In the genomic region with DNA sequence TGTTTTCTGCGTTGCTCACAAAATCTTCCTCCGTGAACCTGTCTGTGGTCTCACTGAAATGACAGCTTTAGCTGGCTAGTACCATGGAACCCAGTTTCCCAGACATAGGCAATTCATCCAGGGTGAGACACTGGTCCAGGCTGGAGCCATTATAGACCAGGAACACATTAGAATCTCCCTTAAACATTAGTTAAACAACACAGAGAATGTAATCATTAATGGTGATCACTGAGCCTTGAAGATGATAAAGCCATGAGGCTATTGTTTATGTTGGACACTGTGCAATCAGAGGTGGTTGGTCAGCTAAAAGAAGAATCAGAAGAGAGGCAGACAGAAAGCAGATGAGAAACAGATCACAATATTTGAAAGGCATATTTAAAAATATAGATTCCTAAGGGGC, we compare ENCODE assay signal across 30 cellular contexts.
A peak's percentile ranks its signal among the peaks of the same experiment; 100 is the strongest.
DNase-seq lines count a peak whose midpoint lies in the region; ATAC-seq, FAIRE-seq and TF ChIP-seq lines count a peak whose summit lies in the region.
"Had no signal": no experiment of that assay in that cellular context is flagged by ENCODE, and none has a peak within 500 bp of the region (broad histone marks: within the 10 kb centered on the region; RNA-seq: fewer than 3 reads in every experiment).

No MANE protein-coding gene starts in this region.

- no peaks in the 10 kb centered on the region for H4K20me1 ChIP-seq in astrocyte (ENCODE audit: insufficient read depth, low read length)

- no peak overlapping the region for H2AFZ ChIP-seq in astrocyte (ENCODE audit: low read depth, low read length)

- TF ChIP-seq CTCF in astrocyte (IDR thresholded peaks at IDR 0.05; ENCODE audit: insufficient read depth, low read depth, low read length) = no peak
- no peak for TF ChIP-seq CTCF in gastrocnemius medialis (IDR thresholded peaks at IDR 0.05 in 4 of 5, conservative IDR thresholded peaks at IDR 0.05 in 1 of 5)
- TF ChIP-seq CTCF in heart right ventricle (IDR thresholded peaks at IDR 0.05) = no peak

- no peak for FAIRE-seq in astrocyte (lab: Jason Lieb, UNC)

- H3K4me2 ChIP-seq in astrocyte (ENCODE audit: low read length) = peak overlapping the region; percentile 37

- peaks cover 12% of the 10 kb centered on the region for H3K4me1 Mint-ChIP-seq in astrocyte (ENCODE audit: low read depth, unreplicated experiment)
- H3K4me1 Mint-ChIP-seq: activated naive CD4-positive, alpha-beta T cell treated with anti-CD3 and anti-CD28 coated beads, Interleukin-2, amount 50 U/mL, for 24 hours; IgD-negative memory B cell; immature natural killer cell; stimulated activated effector memory CD8-positive, alpha-beta T cell treated with anti-CD3 and anti-CD28 coated beads, Interleukin-12 subunit alpha, Interleukin-12 subunit beta, amount 100 ng/mL, for 72 hours had no signal

- WGBS in heart right ventricle, 2 donors = 92 to 96% methylated on average over 2 of the region's 2 CpGs

- intact Hi-C loops in gastrocnemius medialis (cut with DNase I; ENCODE audit: low total_unique reads) = loop anchor here (2.0 to 10.0 kb wide), 3 partner anchors 127 to 437 kb away; partner anchors contain the start of gene KCNJ2
- intact Hi-C loops in heart right ventricle (cut with DNase I) = no loop called here
- intact Hi-C loops in left colon (cut with DNase I, micrococcal nuclease) = no loop called here

- H3K9me3 ChIP-seq in astrocyte (ENCODE audit: insufficient read depth, low read depth, low read length) = no peaks in the 10 kb centered on the region
- H3K9me3 ChIP-seq in gastrocnemius medialis = no peaks in the 10 kb centered on the region
- H3K9me3 ChIP-seq in heart right ventricle = peaks cover 0 to 10% (median 0%) of the 10 kb centered on the region in 11 donors
- H3K9me3 ChIP-seq: gastroesophageal sphincter, sigmoid colon had no signal

- no peaks in the 10 kb centered on the region for H3K27me3 Mint-ChIP-seq in astrocyte (ENCODE audit: low read depth, unreplicated experiment)
- H3K27me3 Mint-ChIP-seq: effector memory CD8-positive, alpha-beta T cell; IgD-negative memory B cell had no signal

- no peak overlapping the region for H3K4me3 Mint-ChIP-seq in astrocyte (ENCODE audit: unreplicated experiment)
- H3K4me3 Mint-ChIP-seq: activated naive CD4-positive, alpha-beta T cell treated with anti-CD3 and anti-CD28 coated beads, Interleukin-2, amount 50 U/mL, for 24 hours; effector memory CD8-positive, alpha-beta T cell; IgD-negative memory B cell; immature natural killer cell; stimulated activated effector memory CD8-positive, alpha-beta T cell treated with anti-CD3 and anti-CD28 coated beads, Interleukin-12 subunit alpha, Interleukin-12 subunit beta, amount 100 ng/mL, for 72 hours had no signal

- ATAC-seq in gastrocnemius medialis (no peak), heart right ventricle (no peak), left colon (no peak)
- ATAC-seq: effector memory CD8-positive, alpha-beta T cell; gastroesophageal sphincter; HCT116; left ventricle myocardium superior; Panc1; stimulated activated effector memory CD8-positive, alpha-beta T cell treated with anti-CD3 and anti-CD28 coated beads, Interleukin-12 subunit alpha, Interleukin-12 subunit beta, amount 100 ng/mL, for 72 hours had no signal

- no peaks in the 10 kb centered on the region for H3K36me3 Mint-ChIP-seq in astrocyte (ENCODE audit: low read depth, unreplicated experiment)
- H3K36me3 Mint-ChIP-seq: activated naive CD4-positive, alpha-beta T cell treated with anti-CD3 and anti-CD28 coated beads, Interleukin-2, amount 50 U/mL, for 24 hours; immature natural killer cell; stimulated activated effector memory CD8-positive, alpha-beta T cell treated with anti-CD3 and anti-CD28 coated beads, Interleukin-12 subunit alpha, Interleukin-12 subunit beta, amount 100 ng/mL, for 72 hours had no signal

- no peak overlapping the region for H3K9ac ChIP-seq in astrocyte (ENCODE audit: low read length)

- H3K36me3 ChIP-seq in astrocyte (ENCODE audit: insufficient read depth, low read length) (no peaks in the 10 kb centered on the region), gastrocnemius medialis (no peaks in the 10 kb centered on the region), heart right ventricle (no peaks in the 10 kb centered on the region)
- H3K36me3 ChIP-seq: gastroesophageal sphincter, sigmoid colon, tibial nerve had no signal

- no peaks in the 10 kb centered on the region for H3K9me3 Mint-ChIP-seq in astrocyte (ENCODE audit: unreplicated experiment)
- H3K9me3 Mint-ChIP-seq: activated naive CD4-positive, alpha-beta T cell treated with anti-CD3 and anti-CD28 coated beads, Interleukin-2, amount 50 U/mL, for 24 hours; stimulated activated effector memory CD8-positive, alpha-beta T cell treated with anti-CD3 and anti-CD28 coated beads, Interleukin-12 subunit alpha, Interleukin-12 subunit beta, amount 100 ng/mL, for 72 hours had no signal

- no peak for TF ChIP-seq POLR2A in gastrocnemius medialis (IDR thresholded peaks at IDR 0.05)

- H3K27me3 ChIP-seq in astrocyte (ENCODE audit: insufficient read depth, low read length) = no peaks in the 10 kb centered on the region
- H3K27me3 ChIP-seq in gastrocnemius medialis = no peaks in the 10 kb centered on the region
- no peaks in the 10 kb centered on the region for H3K27me3 ChIP-seq in heart right ventricle
- H3K27me3 ChIP-seq: gastroesophageal sphincter, sigmoid colon, tibial nerve had no signal

- no peak overlapping the region for H3K27ac Mint-ChIP-seq in astrocyte (ENCODE audit: unreplicated experiment)
- H3K27ac Mint-ChIP-seq: activated naive CD4-positive, alpha-beta T cell treated with anti-CD3 and anti-CD28 coated beads, Interleukin-2, amount 50 U/mL, for 24 hours; effector memory CD8-positive, alpha-beta T cell; IgD-negative memory B cell; immature natural killer cell; progenitor cell of endocrine pancreas; stimulated activated effector memory CD8-positive, alpha-beta T cell treated with anti-CD3 and anti-CD28 coated beads, Interleukin-12 subunit alpha, Interleukin-12 subunit beta, amount 100 ng/mL, for 72 hours had no signal

- H3K4me1 ChIP-seq in astrocyte (ENCODE audit: insufficient read depth, low read length) (peaks cover 20% of the 10 kb centered on the region), gastrocnemius medialis (peaks cover 34 to 43% of the 10 kb centered on the region in 2 donors), heart right ventricle (peaks cover 0 to 44% (median 20%) of the 10 kb centered on the region in 9 donors)

- in situ Hi-C loops in gastrocnemius medialis (cut with MboI; ENCODE audit: low sequenced_read_pairs in 4 of 4) = loop anchor here in 2 of 4 donors (25.0 kb wide), 2 partner anchors 405 to 430 kb away; partner anchors contain the start of gene KCNJ2 (in 1 of the 2)

- DNase-seq in HCEC 1CT (peak; percentile 25), astrocyte (ENCODE audit: low read depth) (peak; percentile 67), iris pigment epithelial cell (ENCODE audit: low read depth) (peak; percentile 60), gastrocnemius medialis (no peak), heart right ventricle (no peak), left colon (no peak), AML-193 (lab: John Stamatoyannopoulos, UW) (no peak)
- DNase-seq: activated CD4-positive, alpha-beta T cell treated with anti-CD3 and anti-CD28 coated beads for 4 hours; anterior cingulate cortex; C1 segment of cervical spinal cord; COR-L47; cortex of kidney; effector memory CD8-positive, alpha-beta T cell; immature natural killer cell; left ventricle myocardium superior; NCI-H1694; NCI-H446; NCI-H748 treated with DMSO at 0.1 percent for 48 hours; SIG-M5; sigmoid colon; stimulated activated CD4-positive, alpha-beta T cell treated with anti-CD3 and anti-CD28 coated beads, Interleukin-15, amount 100 ng/mL, for 24 hours; SW 1271 had no signal

- no peak overlapping the region for H3K27ac ChIP-seq in astrocyte (ENCODE audit: low read depth, low read length)
- peak overlapping the region in 3 of 4 donors; percentile 76 to 83 (median 79) for H3K27ac ChIP-seq in gastrocnemius medialis
- H3K27ac ChIP-seq in heart right ventricle = no peak overlapping the region
- H3K27ac ChIP-seq: sigmoid colon, tibial nerve had no signal

- H3K4me3 ChIP-seq in astrocyte (ENCODE audit: insufficient read depth, low read depth, low read length) (no peak overlapping the region), gastrocnemius medialis (no peak overlapping the region), heart right ventricle (no peak overlapping the region)
- H3K4me3 ChIP-seq: gastroesophageal sphincter, sigmoid colon, tibial nerve had no signal

- no peaks in the 10 kb centered on the region for H3K79me2 ChIP-seq in astrocyte (ENCODE audit: insufficient read depth, low read length)

Comparison
In these comparisons a context has a peak if more than half of its experiments do, and no peak if none do; other contexts are left out.
1. DNase-seq: peak in HCEC 1CT (single experiment), astrocyte (single experiment) and iris pigment epithelial cell (single experiment); none in gastrocnemius medialis (0 of 2), heart right ventricle (0 of 2), left colon (0 of 2) and AML-193 (0 of 2).
2. H3K27ac ChIP-seq: peak in gastrocnemius medialis (3 of 4); none in astrocyte (single experiment) and heart right ventricle (0 of 10).